19 cellular contexts compared by ENCODE assay signal in the genomic region with DNA sequence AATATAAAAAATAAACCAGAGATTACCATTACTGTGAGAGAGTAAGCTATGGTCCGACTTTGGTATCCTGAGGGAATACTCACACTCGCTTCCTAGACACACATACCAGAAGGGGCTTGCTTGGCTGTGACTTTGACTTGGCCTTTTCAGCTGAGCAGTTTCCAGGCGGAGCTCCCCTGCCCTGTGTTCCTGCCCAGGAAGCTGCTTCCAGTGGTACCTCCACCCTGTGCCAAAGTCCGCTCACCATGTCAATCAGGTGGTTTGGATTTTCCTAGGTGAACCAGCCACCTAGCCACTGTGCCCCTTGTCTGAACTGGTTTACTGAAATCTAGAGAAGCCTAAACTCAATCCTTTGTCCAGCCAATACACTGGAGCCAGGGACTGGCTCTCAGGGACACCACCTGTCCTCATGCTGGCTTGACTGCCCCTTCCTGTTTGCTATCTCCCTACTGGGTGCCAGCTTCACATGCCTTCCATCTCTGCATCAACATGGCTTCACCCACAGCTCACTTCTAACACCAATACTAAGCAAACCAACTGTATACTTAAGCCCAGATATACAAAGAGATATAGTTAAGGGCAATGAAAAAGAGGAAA. TPM values are rescaled to one million over a fixed set of nuclear protein-coding genes. Genes with fewer than 3 reads are reported as not detected.
A peak's percentile ranks its signal among the peaks of the same experiment; 100 is the strongest.
DNase-seq lines count a peak whose midpoint lies in the region; ATAC-seq and TF ChIP-seq lines count a peak whose summit lies in the region.
"Had no signal": no experiment of that assay in that cellular context is flagged by ENCODE, and none has a peak within 500 bp of the region (broad histone marks: within the 10 kb centered on the region; RNA-seq: fewer than 3 reads in every experiment).

No MANE protein-coding gene starts in this region.

- no peak overlapping the region for H3K4me3 ChIP-seq in CD8-positive, alpha-beta T cell (ENCODE audit: low read depth, low read length)
- H3K4me3 ChIP-seq in SK-N-MC (no peak overlapping the region), parathyroid adenoma (ENCODE audit: low read depth, low read length) (no peak overlapping the region), esophagus muscularis mucosa (no peak overlapping the region)
- H3K4me3 ChIP-seq: ascending aorta, left lung, pancreas had no signal

- H3K36me3 Mint-ChIP-seq in CD8-positive, alpha-beta T cell, result peaks cover 82% of the 10 kb centered on the region

- no peaks in the 10 kb centered on the region for H3K9me3 ChIP-seq in CD8-positive, alpha-beta T cell (ENCODE audit: low read length)
- H3K9me3 ChIP-seq in SK-N-MC (ENCODE audit: low read depth, low read length), result no peaks in the 10 kb centered on the region
- no peaks in the 10 kb centered on the region for H3K9me3 ChIP-seq in parathyroid adenoma (ENCODE audit: control insufficient read depth, low read length)
- H3K9me3 ChIP-seq in esophagus muscularis mucosa, result no peaks in the 10 kb centered on the region
- H3K9me3 ChIP-seq: ascending aorta, BE2C, left lung, pancreas had no signal

- POLR2A ChIA-PET in CD8-positive, alpha-beta T cell (lab: Charles Lee), result interaction anchor here (0.6 kb wide), 1 partner anchor 18 kb away, joined by 3 read pairs; no protein-coding TSS in a partner anchor

- H3K4me1 ChIP-seq in CD8-positive, alpha-beta T cell (ENCODE audit: insufficient read depth, low read length), result peaks cover 6% of the 10 kb centered on the region
- H3K4me1 ChIP-seq in parathyroid adenoma, result peaks cover 21% of the 10 kb centered on the region
- H3K4me1 ChIP-seq in esophagus muscularis mucosa, result peaks cover 47 to 67% (median 54%) of the 10 kb centered on the region in 4 donors
- H3K4me1 ChIP-seq: BE2C had no signal

- H3K4me1 Mint-ChIP-seq in CD8-positive, alpha-beta T cell (ENCODE audit: low read depth), result peaks cover 25% of the 10 kb centered on the region
- H3K4me1 Mint-ChIP-seq: endodermal cell had no signal

- no peaks in the 10 kb centered on the region for H3K27me3 Mint-ChIP-seq in CD8-positive, alpha-beta T cell (ENCODE audit: low read depth)
- H3K27me3 Mint-ChIP-seq: IgD-negative memory B cell had no signal

- no peak for TF ChIP-seq EP300 in esophagus muscularis mucosa (IDR thresholded peaks at IDR 0.05)

- no peak for TF ChIP-seq POLR2A in esophagus muscularis mucosa (IDR thresholded peaks at IDR 0.05; ENCODE audit: low read depth)

- H3K27ac ChIP-seq in CD8-positive, alpha-beta T cell (ENCODE audit: low read depth, low read length), result no peak overlapping the region
- H3K27ac ChIP-seq in SK-N-MC (0 out of 2 replicates have a peak overlapping the region, but pooled peaks have one; percentile 14), parathyroid adenoma (peak overlapping the region; percentile 49), esophagus muscularis mucosa (replicated peaks in 1 of 4) (peak overlapping the region in 1 of 4 donors; percentile 27)
- H3K27ac ChIP-seq: ascending aorta had no signal

- intact Hi-C loops in CD8-positive, alpha-beta T cell (cut with DNase I, micrococcal nuclease), result no loop called here
- intact Hi-C loops in left ventricle myocardium superior (cut with micrococcal nuclease), result no loop called here
- intact Hi-C loops in esophagus muscularis mucosa (cut with DNase I), result no loop called here

- no peak for TF ChIP-seq CTCF in CD8-positive, alpha-beta T cell (IDR thresholded peaks at IDR 0.05)
- TF ChIP-seq CTCF in parathyroid adenoma (IDR thresholded peaks at IDR 0.05) (no peak), esophagus muscularis mucosa (IDR thresholded peaks at IDR 0.05) (no peak)

- H3K36me3 ChIP-seq in CD8-positive, alpha-beta T cell (ENCODE audit: insufficient read depth, low read length), result peaks cover 26% of the 10 kb centered on the region
- H3K36me3 ChIP-seq in SK-N-MC (ENCODE audit: insufficient read depth, low read length) (peaks cover 18% of the 10 kb centered on the region), parathyroid adenoma (ENCODE audit: control insufficient read depth, insufficient read depth, low read length) (no peaks in the 10 kb centered on the region), esophagus muscularis mucosa (peaks cover 36 to 73% (median 62%) of the 10 kb centered on the region in 4 donors)

- H3K9me3 Mint-ChIP-seq in CD8-positive, alpha-beta T cell, result no peaks in the 10 kb centered on the region
- H3K9me3 Mint-ChIP-seq: endodermal cell, IgD-negative memory B cell had no signal

- 55% methylated on average over 2 of the region's 4 CpGs for WGBS in esophagus muscularis mucosa

- H3K27ac Mint-ChIP-seq in CD8-positive, alpha-beta T cell, result peak overlapping the region; percentile 55

- DNase-seq in CD8-positive, alpha-beta T cell, result no peak
- DNase-seq in SK-N-MC (ENCODE audit: low read depth, low spot score) (no peak), left ventricle myocardium superior (no peak), esophagus muscularis mucosa (ENCODE audit: extremely low spot score) (no peak)
- no peak for DNase-seq in activated CD4-positive, CD25-positive, alpha-beta regulatory T cell (lab: John Stamatoyannopoulos, UW)
- no peak for DNase-seq in effector CD8-positive, alpha-beta T cell (lab: John Stamatoyannopoulos, UW)
- DNase-seq: BE2C; endodermal cell; glutamatergic neuron; left lung; NCI-H187; NCI-H774; pancreas; stimulated activated CD4-positive, alpha-beta T cell treated with anti-CD3 and anti-CD28 coated beads, Interleukin-2, amount 100 ng/mL, for 48 hours; stimulated activated naive CD4-positive, alpha-beta T cell had no signal

- no peaks in the 10 kb centered on the region for H3K79me2 ChIP-seq in parathyroid adenoma

- H3K27me3 ChIP-seq in CD8-positive, alpha-beta T cell (ENCODE audit: insufficient read depth, low read length), result no peaks in the 10 kb centered on the region
- no peaks in the 10 kb centered on the region for H3K27me3 ChIP-seq in parathyroid adenoma (ENCODE audit: control insufficient read depth, insufficient read depth, low read length)
- no peaks in the 10 kb centered on the region for H3K27me3 ChIP-seq in esophagus muscularis mucosa
- H3K27me3 ChIP-seq: ascending aorta, BE2C, left lung, pancreas had no signal

- ATAC-seq in CD8-positive, alpha-beta T cell, result no peak
- ATAC-seq in left ventricle myocardium superior (peak; percentile 38), HG03095 (IDR thresholded peaks at IDR 0.05; ENCODE audit: unreplicated experiment) (no peak)

- H3K9ac ChIP-seq in SK-N-MC (ENCODE audit: insufficient read length) (no peak overlapping the region), parathyroid adenoma (no peak overlapping the region)

- no peak overlapping the region for H2AFZ ChIP-seq in parathyroid adenoma

- CTCF ChIA-PET in CD8-positive, alpha-beta T cell (lab: Charles Lee), result no interaction called here

- peak overlapping the region; percentile 60 for H3K4me2 ChIP-seq in parathyroid adenoma (ENCODE audit: low read length)

- H3K4me3 Mint-ChIP-seq in CD8-positive, alpha-beta T cell, result no peak overlapping the region
- H3K4me3 Mint-ChIP-seq: endodermal cell, IgD-negative memory B cell had no signal

RNA-seq across cellular contexts. Expression of a gene that starts 28.6 kb away (rescaled TPM):
- total RNA-seq in CD8-positive, alpha-beta T cell, result 100 to 1,000 TPM; 143 to 153 TPM
- total RNA-seq in left ventricle myocardium superior, result 85.9 TPM
- 10 to 100 TPM; 69.3 to 88.0 (median 77.4) TPM for total RNA-seq in esophagus muscularis mucosa
